Comparison of ENCODE assay signal across 8 cellular contexts in genomic region chr15:45377630-45378148, GRCh38. TPM values are rescaled to one million over a fixed set of nuclear protein-coding genes. Genes with fewer than 3 reads are reported as not detected.
DNase-seq lines count a peak whose midpoint lies in the region; ATAC-seq and TF ChIP-seq lines count a peak whose summit lies in the region.

No MANE protein-coding gene starts in this region.

- H4K20me1 ChIP-seq in GM23338 (replicated peaks; ENCODE audit: insufficient read depth) = 0 out of 2 replicates have a peak, but pooled peaks cover 2% of the 10 kb centered on the region

- H3K4me1 ChIP-seq in GM23338 (ENCODE audit: insufficient read depth) = peaks cover 11% of the 10 kb centered on the region
- peaks cover 0 to 40% (median 2%) of the 10 kb centered on the region in 4 donors for H3K4me1 ChIP-seq in Peyer's patch

- H2AFZ ChIP-seq in GM23338 = peak overlapping the region; percentile 100

- DNase-seq in GM06990 (ENCODE audit: extremely low read depth, insufficient read length) = no peak
- DNase-seq in GM23338 (ENCODE audit: low spot score) = peak; percentile 52
- peak in 2 of 3 donors; percentile 54 to 55 for DNase-seq in Peyer's patch
- no peak for DNase-seq in epithelial cell of esophagus (ENCODE audit: low read depth)
- no peak for DNase-seq in naive B cell
- no peak for DNase-seq in NCI-H2081 (lab: John Stamatoyannopoulos, UW)
- no peak for DNase-seq in kidney glomerular epithelial cell (lab: John Stamatoyannopoulos, UW)
- DNase-seq in 8988T = no peak

- H3K9me3 Mint-ChIP-seq in GM23338 = no peaks in the 10 kb centered on the region; the same call in 2 of the 3 replicates
- H3K9me3 Mint-ChIP-seq in naive B cell = no peaks in the 10 kb centered on the region

- H3K9me3 ChIP-seq in Peyer's patch = no peaks in the 10 kb centered on the region

- H3K4me1 Mint-ChIP-seq in GM23338 (peaks cover 18% of the 10 kb centered on the region), naive B cell (peaks cover 16 to 33% (median 19%) of the 10 kb centered on the region in 3 donors)

- peaks cover 3% of the 10 kb centered on the region; the same call in 1 of the 2 replicates for H3K36me3 ChIP-seq in GM06990 (ENCODE audit: control insufficient read depth, insufficient read depth, low read length)
- no peaks in the 10 kb centered on the region for H3K36me3 ChIP-seq in GM23338 (ENCODE audit: insufficient read depth)
- no peaks in the 10 kb centered on the region for H3K36me3 ChIP-seq in Peyer's patch

- no peaks in the 10 kb centered on the region for H3F3A ChIP-seq in GM23338 (replicated peaks; ENCODE audit: low read depth)

- no peak for TF ChIP-seq POLR2A in Peyer's patch (IDR thresholded peaks at IDR 0.05)

- H3K27ac Mint-ChIP-seq in GM23338 = no peak overlapping the region
- peak overlapping the region in 4 of 6 donors; percentile 64 to 93 (median 82) for H3K27ac Mint-ChIP-seq in naive B cell

- peaks cover 44% of the 10 kb centered on the region for H3K27me3 Mint-ChIP-seq in GM23338 (ENCODE audit: insufficient read depth, low read depth, poor library complexity)
- peaks cover 0 to 47% (median 43%) of the 10 kb centered on the region in 3 donors for H3K27me3 Mint-ChIP-seq in naive B cell

- H3K4me3 Mint-ChIP-seq in GM23338 (peak overlapping the region; percentile 91), naive B cell (peak overlapping the region; percentile 75 to 94 (median 90))

- no peaks in the 10 kb centered on the region for H3K27me3 ChIP-seq in GM06990 (replicated peaks; ENCODE audit: control insufficient read depth, insufficient read depth, low read length)
- peaks cover 64% of the 10 kb centered on the region for H3K27me3 ChIP-seq in GM23338 (ENCODE audit: insufficient read depth)
- no peaks in the 10 kb centered on the region for H3K27me3 ChIP-seq in Peyer's patch

- H3K36me3 Mint-ChIP-seq in GM23338 (ENCODE audit: low read depth) (no peaks in the 10 kb centered on the region; the same call in 2 of the 3 replicates), naive B cell (peaks cover 1 to 13% of the 10 kb centered on the region in 2 donors)

- H3K27ac ChIP-seq in GM23338 (ENCODE audit: low read depth) (no peak overlapping the region), Peyer's patch (peak overlapping the region; percentile 58 to 80 (median 65))

- H3K4me3 ChIP-seq in GM06990 (replicated peaks; ENCODE audit: low read depth, low read length) = peak overlapping the region; percentile 76
- H3K4me3 ChIP-seq in GM23338 = peak overlapping the region; percentile 93
- H3K4me3 ChIP-seq in Peyer's patch = peak overlapping the region; percentile 55 to 71 (median 59)
- H3K4me3 ChIP-seq in epithelial cell of esophagus (ENCODE audit: low read length) = peak overlapping the region; percentile 46

- no peaks in the 10 kb centered on the region for H3K79me2 ChIP-seq in GM23338 (replicated peaks; ENCODE audit: insufficient read depth)

- no peaks in the 10 kb centered on the region for H3K9me2 ChIP-seq in GM23338 (ENCODE audit: insufficient read depth)

- peak overlapping the region; percentile 99 for H3K4me2 ChIP-seq in GM23338

- ATAC-seq in GM23338 (peak; percentile 59), naive B cell (ENCODE audit: low read depth in 2 of 2) (no peak)

- TF ChIP-seq CTCF in GM06990 (IDR thresholded peaks at IDR 0.05; ENCODE audit: insufficient read depth, low read length, poor library complexity, severe bottlenecking) (no peak), GM23338 (conservative IDR thresholded peaks at IDR 0.05; ENCODE audit: low read depth in 2 of 2) (no peak), Peyer's patch (IDR thresholded peaks at IDR 0.05) (no peak), epithelial cell of esophagus (IDR thresholded peaks at IDR 0.05; ENCODE audit: insufficient read depth, low read depth, low read length, missing control alignments) (no peak)

TF ChIP-seq in GM23338, 12 proteins besides CTCF, POLR2A, EP300 and RAD21:
- TF ChIP-seq NANOG (IDR thresholded peaks at IDR 0.05; ENCODE audit: borderline replicate concordance) (no peak), EZH2 (IDR thresholded peaks at IDR 0.05; ENCODE audit: low read depth, unreplicated experiment) (peak; percentile 61), ETS1 (IDR thresholded peaks at IDR 0.05) (no peak), ZNF331 (CRISPR knock-in tag; IDR thresholded peaks at IDR 0.05; ENCODE audit: low read depth) (no peak), POLR2AphosphoS5 (IDR thresholded peaks at IDR 0.05; ENCODE audit: low read depth) (no peak)

RNA-seq across cellular contexts. Expression of gene GATM, which starts 0.7 kb away (rescaled TPM):
- 17.5 and 21.6 TPM in 2 replicates for total RNA-seq in GM23338 (2014; rRNA removed; shearing (Covaris generic))
- 8.5 and 9.1 TPM in 2 replicates for polyA plus RNA-seq in GM23338 (2016; fragmentation: Nextera tagmentation; extraction: Ambion mirVana)
- total RNA-seq in Peyer's patch = 100 to 1,000 TPM; 112 to 196 (median 168) TPM
- polyA plus RNA-seq in naive B cell (ENCODE audit: low read depth in 6 of 6) = 10 to 100 TPM in 3 of 6 donors, 1 to 10 TPM in 3; 1.9 to 26.7 (median 12.0) TPM

Comparison
In these comparisons a context has a peak if more than half of its experiments do, and no peak if none do; other contexts are left out.
1. DNase-seq: peak in GM23338 (single experiment) and Peyer's patch (2 of 3); none in GM06990 (single experiment), epithelial cell of esophagus (single experiment), naive B cell (single experiment), NCI-H2081 (0 of 2), kidney glomerular epithelial cell (single experiment) and 8988T (single experiment).
2. Peak in every context shown above with its lines, with median percentiles within 50 percentile points of each other: H3K4me3 ChIP-seq.